In genomic region chr17:76585048-76585648, GRCh38 we compare ENCODE assay signal across 1 cellular context.
TF ChIP-seq lines count a peak whose summit lies in the region.

No MANE protein-coding gene starts in this region.

TF ChIP-seq in GM12878, 131 proteins besides CTCF, POLR2A, EP300 and RAD21:
- TF ChIP-seq NBN (IDR thresholded peaks at IDR 0.05) = no peak
- TF ChIP-seq NFXL1 (IDR thresholded peaks at IDR 0.05; ENCODE audit: borderline replicate concordance) = no peak
- no peak for TF ChIP-seq NFYA (IDR thresholded peaks at IDR 0.05; ENCODE audit: borderline replicate concordance, low read depth, low read length)
- no peak for TF ChIP-seq KDM1A (IDR thresholded peaks at IDR 0.05; ENCODE audit: borderline replicate concordance)
- TF ChIP-seq ZBTB40 (IDR thresholded peaks at IDR 0.05; ENCODE audit: borderline replicate concordance) = no peak
- TF ChIP-seq SMARCA5 (IDR thresholded peaks at IDR 0.05) = no peak
- TF ChIP-seq TARDBP (IDR thresholded peaks at IDR 0.05; ENCODE audit: borderline replicate concordance) = no peak
- TF ChIP-seq SUZ12 (IDR thresholded peaks at IDR 0.05; ENCODE audit: unreplicated experiment) = peak; percentile 58
- no peak for TF ChIP-seq JUNB (IDR thresholded peaks at IDR 0.05)
- TF ChIP-seq TBL1XR1 (IDR thresholded peaks at IDR 0.05; ENCODE audit: low read depth, low read length) = no peak
- 0 out of 2 replicates have a peak, but pooled peaks have one; percentile 4 for TF ChIP-seq EED (IDR thresholded peaks at IDR 0.05; ENCODE audit: low read depth)
- TF ChIP-seq ZSCAN29 (IDR thresholded peaks at IDR 0.05) = no peak
- TF ChIP-seq MXI1 (IDR thresholded peaks at IDR 0.05; ENCODE audit: low read depth, low read length) = no peak
- TF ChIP-seq DPF2 (IDR thresholded peaks at IDR 0.05) = no peak
- TF ChIP-seq EZH2 (IDR thresholded peaks at IDR 0.05; ENCODE audit: borderline replicate concordance, control insufficient read depth, low read depth, low read length) = no peak
- no peak for TF ChIP-seq CREM (IDR thresholded peaks at IDR 0.05; ENCODE audit: low read depth)
- no peak for TF ChIP-seq TCF3 (IDR thresholded peaks at IDR 0.05; ENCODE audit: borderline replicate concordance, insufficient read depth, low read depth, low read length)
- TF ChIP-seq IKZF1 (conservative IDR thresholded peaks at IDR 0.05) = peak; percentile 20; the same call in 1 of the 2 replicates
